Comparison of ENCODE assay signal across 13 cellular contexts in genomic region chr2:211724933-211725332, GRCh38.
A peak's percentile ranks its signal among the peaks of the same experiment; 100 is the strongest.
DNase-seq lines count a peak whose midpoint lies in the region; ATAC-seq and TF ChIP-seq lines count a peak whose summit lies in the region.
"Had no signal": no experiment of that assay in that cellular context is flagged by ENCODE, and none has a peak within 500 bp of the region (broad histone marks: within the 10 kb centered on the region; RNA-seq: fewer than 3 reads in every experiment).

No MANE protein-coding gene starts in this region.

- H3K4me3 Mint-ChIP-seq in neural crest cell, result no peak overlapping the region
- H3K4me3 Mint-ChIP-seq: CD4-positive, alpha-beta T cell had no signal

- H3K79me1 ChIP-seq in mesendoderm (ENCODE audit: low read length), result no peaks in the 10 kb centered on the region

- H3K36me3 ChIP-seq in heart left ventricle, result no peaks in the 10 kb centered on the region
- H3K36me3 ChIP-seq in mesendoderm (ENCODE audit: control insufficient read depth, insufficient read depth, low read length), result no peaks in the 10 kb centered on the region
- H3K36me3 ChIP-seq: HAP-1 had no signal

- no peak overlapping the region for H2BK15ac ChIP-seq in mesendoderm (replicated peaks; ENCODE audit: low read depth)

- DNase-seq in right cardiac atrium, result no peak
- DNase-seq in heart left ventricle, result no peak
- DNase-seq in globus pallidus (ENCODE audit: low spot score), result peak; percentile 58
- DNase-seq in neural crest cell (ENCODE audit: low read depth, low spot score), result no peak
- no peak for DNase-seq in NOMO-1 treated with dmso at 0.1 percent for 144 hours (lab: John Stamatoyannopoulos, UW; ENCODE audit: unreplicated experiment)
- DNase-seq in NCI-H345 treated with DMSO at 0.1 percent for 48 hours (lab: John Stamatoyannopoulos, UW; ENCODE audit: unreplicated experiment), result no peak
- DNase-seq in mesendoderm, result no peak
- DNase-seq: 8988T; AML-193; Calu3; CD4-positive, alpha-beta T cell; DMS 273 treated with DMSO at 0.1 percent for 48 hours had no signal

- H3K9ac ChIP-seq in mesendoderm (ENCODE audit: low read length), result no peak overlapping the region

- WGBS in right cardiac atrium, result 55% methylated on average over 5 of the region's 5 CpGs
- WGBS in heart left ventricle, 4 donors, result 58 to 72% (median 69%) methylated on average over 5 of the region's 5 CpGs
- WGBS in mesendoderm (ENCODE audit: extremely low coverage, insufficient coverage, low lambda C conversion rate), result no CpG with 5 or more reads among the region's 5 CpGs

- no peak overlapping the region for H3K18ac ChIP-seq in mesendoderm (ENCODE audit: low read length)

- H3K4me2 ChIP-seq in mesendoderm (ENCODE audit: low read length), result no peak overlapping the region

- no peaks in the 10 kb centered on the region for H3K9me3 Mint-ChIP-seq in neural crest cell
- H3K9me3 Mint-ChIP-seq: CD4-positive, alpha-beta T cell had no signal

- H4K5ac ChIP-seq in mesendoderm (ENCODE audit: low read length), result no peak overlapping the region

- H3K27me3 ChIP-seq in right cardiac atrium (ENCODE audit: control insufficient read depth, insufficient read depth) (no peaks in the 10 kb centered on the region), heart left ventricle (no peaks in the 10 kb centered on the region), mesendoderm (ENCODE audit: insufficient read depth, low read length, poor library complexity) (no peaks in the 10 kb centered on the region)

- no peaks in the 10 kb centered on the region for H3K79me2 ChIP-seq in mesendoderm (ENCODE audit: control insufficient read depth, insufficient read depth, low read length)

- H3K9me3 ChIP-seq in right cardiac atrium (ENCODE audit: control insufficient read depth, low read length) (no peaks in the 10 kb centered on the region), heart left ventricle (no peaks in the 10 kb centered on the region)
- H3K9me3 ChIP-seq: HAP-1 had no signal

- H2AK5ac ChIP-seq in mesendoderm (ENCODE audit: low read length), result no peak overlapping the region

- H4K8ac ChIP-seq in mesendoderm (ENCODE audit: low read depth, low read length), result no peak overlapping the region

- H3K4me3 ChIP-seq in right cardiac atrium (ENCODE audit: low read length) (no peak overlapping the region), heart left ventricle (no peak overlapping the region), mesendoderm (ENCODE audit: low read length) (no peak overlapping the region)
- H3K4me3 ChIP-seq: HAP-1 had no signal

- no peaks in the 10 kb centered on the region for H3K27me3 Mint-ChIP-seq in neural crest cell (ENCODE audit: low read depth)
- H3K27me3 Mint-ChIP-seq: CD4-positive, alpha-beta T cell had no signal

- H3K56ac ChIP-seq in mesendoderm (ENCODE audit: low read length), result no peak overlapping the region

- intact Hi-C loops in right cardiac atrium (cut with DNase I) (no loop called here), heart left ventricle (cut with DNase I) (no loop called here)

- H3K4ac ChIP-seq in mesendoderm (ENCODE audit: low read depth, low read length), result no peak overlapping the region

- H3K27ac ChIP-seq in right cardiac atrium (ENCODE audit: low read length) (no peak overlapping the region), heart left ventricle (no peak overlapping the region), mesendoderm (ENCODE audit: low read depth, low read length) (no peak overlapping the region)

- no peak for TF ChIP-seq CTCF in heart left ventricle (IDR thresholded peaks at IDR 0.05)
- no peak for TF ChIP-seq CTCF in neural crest cell (conservative IDR thresholded peaks at IDR 0.05)

- H3K4me1 ChIP-seq in right cardiac atrium (ENCODE audit: control insufficient read depth, insufficient read depth, low read length), result no peaks in the 10 kb centered on the region
- no peaks in the 10 kb centered on the region for H3K4me1 ChIP-seq in heart left ventricle
- H3K4me1 ChIP-seq in mesendoderm (ENCODE audit: control insufficient read depth, low read depth, low read length), result no peaks in the 10 kb centered on the region

- H3K4me1 Mint-ChIP-seq in neural crest cell, result peaks cover 5% of the 10 kb centered on the region

- ATAC-seq in right cardiac atrium, result peak; percentile 74 to 82
- no peak for ATAC-seq in heart left ventricle

- H2BK120ac ChIP-seq in mesendoderm (ENCODE audit: low read depth, low read length), result no peak overlapping the region

- H3K23ac ChIP-seq in mesendoderm (ENCODE audit: low read length), result no peak overlapping the region

- H3K27ac Mint-ChIP-seq in neural crest cell (ENCODE audit: unreplicated experiment), result peak overlapping the region; percentile 1
- H3K27ac Mint-ChIP-seq: CD4-positive, alpha-beta T cell had no signal

- no peaks in the 10 kb centered on the region for H3K36me3 Mint-ChIP-seq in neural crest cell (ENCODE audit: low read depth)

- no peak for TF ChIP-seq POLR2A in heart left ventricle (IDR thresholded peaks at IDR 0.05)

- no peak overlapping the region for H2BK5ac ChIP-seq in mesendoderm (ENCODE audit: low read length)

Comparison
In these comparisons a context has a peak if more than half of its experiments do, and no peak if none do; other contexts are left out.
1. ATAC-seq: peak in right cardiac atrium (2 of 2); none in heart left ventricle (0 of 4).